Comparison of ENCODE assay signal across 9 cellular contexts in the genomic region with DNA sequence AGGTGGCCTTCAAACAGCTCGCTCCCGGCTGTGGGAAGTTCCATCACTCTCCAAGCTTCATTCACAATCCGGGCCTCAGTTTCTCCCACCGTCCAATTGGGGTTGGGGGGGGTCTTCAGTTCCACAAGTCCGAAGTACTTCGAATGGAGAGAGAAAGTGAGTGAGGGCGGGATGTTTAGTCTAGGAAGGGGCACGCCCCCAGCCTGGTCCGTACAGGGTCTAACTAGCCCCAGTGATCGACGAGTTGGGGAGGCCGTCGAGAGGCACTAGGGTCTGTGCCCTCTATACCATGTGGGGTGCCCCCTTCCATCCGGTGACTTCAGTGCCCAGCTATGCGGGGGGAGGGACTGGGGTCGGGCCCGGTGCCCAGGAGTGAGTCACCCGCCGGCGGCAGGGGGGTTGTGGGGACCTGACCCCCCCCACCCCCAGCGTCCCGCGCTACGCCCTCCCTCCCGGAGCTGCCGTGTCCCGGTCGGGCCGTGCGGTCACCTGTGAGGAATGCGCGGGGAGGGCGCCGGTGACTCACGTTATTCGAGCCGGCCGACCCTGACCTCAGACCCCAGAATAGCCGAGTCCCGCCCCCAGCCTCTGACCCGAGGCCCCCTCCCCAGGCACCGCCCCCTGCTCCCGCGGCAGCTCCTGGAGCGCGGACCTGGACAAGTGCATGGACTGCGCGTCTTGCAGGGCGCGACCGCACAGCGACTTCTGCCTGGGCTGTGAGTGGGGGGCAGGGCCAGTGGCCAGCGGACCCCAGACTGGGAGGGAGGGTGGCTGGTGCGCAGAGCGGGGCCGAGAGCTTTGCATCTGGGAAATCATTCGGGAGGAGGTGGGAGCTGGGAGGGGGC. TPM values are rescaled to one million over a fixed set of nuclear protein-coding genes. Genes with fewer than 3 reads are reported as not detected.
A peak's percentile ranks its signal among the peaks of the same experiment; 100 is the strongest.
DNase-seq lines count a peak whose midpoint lies in the region; ATAC-seq, FAIRE-seq and TF ChIP-seq lines count a peak whose summit lies in the region.
"Had no signal": no experiment of that assay in that cellular context is flagged by ENCODE, and none has a peak within 500 bp of the region (broad histone marks: within the 10 kb centered on the region; RNA-seq: fewer than 3 reads in every experiment).

No MANE protein-coding gene starts in this region.

- H3K36me3 Mint-ChIP-seq in activated naive CD4-positive, alpha-beta T cell treated with anti-CD3 and anti-CD28 coated beads for 36 hours (ENCODE audit: low read depth), result peaks cover 2% of the 10 kb centered on the region

- peak overlapping the region; percentile 91 for H3K9ac ChIP-seq in neuronal stem cell (ENCODE audit: low read depth, low read length, poor library complexity)

- H3K27me3 ChIP-seq in neuronal stem cell (ENCODE audit: control insufficient read depth in 3 of 3, insufficient read depth in 3 of 3, low read depth in 1 of 3, low read length in 3 of 3), result peaks cover 0 to 15% (median 9%) of the 10 kb centered on the region in 3 experiments

- H3K36me3 ChIP-seq in neuronal stem cell (replicated peaks in 1 of 2; ENCODE audit: control insufficient read depth in 2 of 2, insufficient read depth in 2 of 2, low read length in 2 of 2), result peaks cover 0 to 5% of the 10 kb centered on the region in 2 donors

- H2BK15ac ChIP-seq in neuronal stem cell (ENCODE audit: low read length), result peak overlapping the region; percentile 96

- no peak for FAIRE-seq in frontal cortex (lab: Jason Lieb, UNC)
- FAIRE-seq: islet of Langerhans had no signal

- H3K4me1 Mint-ChIP-seq in activated naive CD4-positive, alpha-beta T cell treated with anti-CD3 and anti-CD28 coated beads for 36 hours (ENCODE audit: low read depth), result peaks cover 51% of the 10 kb centered on the region

- no peaks in the 10 kb centered on the region for H3K9me3 ChIP-seq in neuronal stem cell (replicated peaks in 1 of 2; ENCODE audit: control insufficient read depth in 2 of 2, insufficient read depth in 1 of 2, low read depth in 1 of 2, low read length in 2 of 2)

- H3K4me1 ChIP-seq in neuronal stem cell (ENCODE audit: control insufficient read depth in 2 of 2, insufficient read depth in 1 of 2, low read depth in 1 of 2, low read length in 2 of 2), result peaks cover 25 to 29% of the 10 kb centered on the region in 2 donors

- H4K91ac ChIP-seq in neuronal stem cell (ENCODE audit: low read depth, low read length, poor library complexity), result no peak overlapping the region

- H3K14ac ChIP-seq in neuronal stem cell (ENCODE audit: low read length), result peak overlapping the region; percentile 89

- DNase-seq in GOT3 (lab: John Stamatoyannopoulos, UW) (peak; percentile 61), frontal cortex (ENCODE audit: low spot score in 2 of 2) (peak; percentile 77 to 83), neuronal stem cell (ENCODE audit: low spot score) (peak; percentile 64), ureter (ENCODE audit: low spot score) (peak; percentile 88), DMS79 (lab: John Stamatoyannopoulos, UW) (no peak)
- peak; percentile 63 for DNase-seq in activated naive CD4-positive, alpha-beta T cell treated with anti-CD3 and anti-CD28 coated beads for 36 hours

- CTCF ChIA-PET in activated naive CD4-positive, alpha-beta T cell treated with anti-CD3 and anti-CD28 coated beads for 36 hours (lab: Charles Lee), result interaction anchor here (0.5 to 17.7 kb wide), 6 partner anchors 7 to 108 kb away, joined by 4 to 310 read pairs (median 10); a partner anchor contains a TSS

- H3K27ac Mint-ChIP-seq in activated naive CD4-positive, alpha-beta T cell treated with anti-CD3 and anti-CD28 coated beads for 36 hours, result peak overlapping the region; percentile 98

- WGBS in neuronal stem cell (ENCODE audit: extremely low coverage in 2 of 2, insufficient read length in 2 of 2, insufficient replicate concordance in 1 of 2), 2 donors, result no CpG with 5 or more reads among the region's 57 CpGs

- no peak overlapping the region for H4K8ac ChIP-seq in neuronal stem cell (ENCODE audit: low read depth, low read length)

- H3K27me3 Mint-ChIP-seq in activated naive CD4-positive, alpha-beta T cell treated with anti-CD3 and anti-CD28 coated beads for 36 hours (ENCODE audit: low read depth), result peaks cover 5% of the 10 kb centered on the region

- H3K4me3 ChIP-seq in neuronal stem cell (ENCODE audit: low read length in 2 of 2), result peak overlapping the region; percentile 51 to 91

- no peak overlapping the region for H3K4ac ChIP-seq in neuronal stem cell (ENCODE audit: low read length)

- H3K4me3 Mint-ChIP-seq in activated naive CD4-positive, alpha-beta T cell treated with anti-CD3 and anti-CD28 coated beads for 36 hours, result peak overlapping the region; percentile 95

- intact Hi-C loops in activated naive CD4-positive, alpha-beta T cell treated with anti-CD3 and anti-CD28 coated beads for 36 hours (cut with micrococcal nuclease), result loop anchor here (2.0 to 5.0 kb wide), 7 partner anchors 16 to 974 kb away; a partner anchor contains a TSS

- peak overlapping the region; percentile 81 for H2AK5ac ChIP-seq in neuronal stem cell (ENCODE audit: low read depth, low read length)

- H2BK120ac ChIP-seq in neuronal stem cell (ENCODE audit: low read depth, low read length), result no peak overlapping the region

- no peaks in the 10 kb centered on the region for H3K9me3 Mint-ChIP-seq in activated naive CD4-positive, alpha-beta T cell treated with anti-CD3 and anti-CD28 coated beads for 36 hours

- peak overlapping the region; percentile 90 for H2BK12ac ChIP-seq in neuronal stem cell (ENCODE audit: low read length)

- H3K27ac ChIP-seq in neuronal stem cell (replicated peaks; ENCODE audit: low read length), result peak overlapping the region; percentile 92

- peak overlapping the region; percentile 98 for H3K18ac ChIP-seq in neuronal stem cell (ENCODE audit: low read length)

- H3K23ac ChIP-seq in neuronal stem cell (ENCODE audit: low read depth, low read length, poor library complexity), result peak overlapping the region; percentile 97

- H3K4me2 ChIP-seq in neuronal stem cell (ENCODE audit: insufficient read depth, low read length, poor library complexity, severe bottlenecking), result peak overlapping the region; percentile 100

- ATAC-seq in GM19467 (IDR thresholded peaks at IDR 0.05; ENCODE audit: unreplicated experiment), result no peak

- peak overlapping the region; percentile 82 for H2BK5ac ChIP-seq in neuronal stem cell (ENCODE audit: low read length)

- H2AFZ ChIP-seq in neuronal stem cell (ENCODE audit: low read length), result peak overlapping the region; percentile 93

- peaks cover 9% of the 10 kb centered on the region for H3K79me1 ChIP-seq in neuronal stem cell (ENCODE audit: low read depth, low read length)

TF ChIP-seq in PFSK-1, 5 proteins besides CTCF, POLR2A, EP300 and RAD21 (continues in another document):
- 0 out of 2 replicates have a peak, but pooled peaks have one; percentile 31 for TF ChIP-seq POLR2AphosphoS5 (IDR thresholded peaks at IDR 0.05; ENCODE audit: low read depth, low read length)
- TF ChIP-seq, protein P1, sequence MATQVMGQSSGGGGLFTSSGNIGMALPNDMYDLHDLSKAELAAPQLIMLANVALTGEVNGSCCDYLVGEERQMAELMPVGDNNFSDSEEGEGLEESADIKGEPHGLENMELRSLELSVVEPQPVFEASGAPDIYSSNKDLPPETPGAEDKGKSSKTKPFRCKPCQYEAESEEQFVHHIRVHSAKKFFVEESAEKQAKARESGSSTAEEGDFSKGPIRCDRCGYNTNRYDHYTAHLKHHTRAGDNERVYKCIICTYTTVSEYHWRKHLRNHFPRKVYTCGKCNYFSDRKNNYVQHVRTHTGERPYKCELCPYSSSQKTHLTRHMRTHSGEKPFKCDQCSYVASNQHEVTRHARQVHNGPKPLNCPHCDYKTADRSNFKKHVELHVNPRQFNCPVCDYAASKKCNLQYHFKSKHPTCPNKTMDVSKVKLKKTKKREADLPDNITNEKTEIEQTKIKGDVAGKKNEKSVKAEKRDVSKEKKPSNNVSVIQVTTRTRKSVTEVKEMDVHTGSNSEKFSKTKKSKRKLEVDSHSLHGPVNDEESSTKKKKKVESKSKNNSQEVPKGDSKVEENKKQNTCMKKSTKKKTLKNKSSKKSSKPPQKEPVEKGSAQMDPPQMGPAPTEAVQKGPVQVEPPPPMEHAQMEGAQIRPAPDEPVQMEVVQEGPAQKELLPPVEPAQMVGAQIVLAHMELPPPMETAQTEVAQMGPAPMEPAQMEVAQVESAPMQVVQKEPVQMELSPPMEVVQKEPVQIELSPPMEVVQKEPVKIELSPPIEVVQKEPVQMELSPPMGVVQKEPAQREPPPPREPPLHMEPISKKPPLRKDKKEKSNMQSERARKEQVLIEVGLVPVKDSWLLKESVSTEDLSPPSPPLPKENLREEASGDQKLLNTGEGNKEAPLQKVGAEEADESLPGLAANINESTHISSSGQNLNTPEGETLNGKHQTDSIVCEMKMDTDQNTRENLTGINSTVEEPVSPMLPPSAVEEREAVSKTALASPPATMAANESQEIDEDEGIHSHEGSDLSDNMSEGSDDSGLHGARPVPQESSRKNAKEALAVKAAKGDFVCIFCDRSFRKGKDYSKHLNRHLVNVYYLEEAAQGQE (IDR thresholded peaks at IDR 0.05; ENCODE audit: insufficient read depth in 1 of 2, low read depth in 2 of 2, low read length in 2 of 2), result no peak

RNA-seq across cellular contexts. Expression of a gene that starts 0.7 kb away (rescaled TPM):
- polyA plus RNA-seq in PFSK-1 (2012; ENCODE audit: insufficient read length, low read depth), result 171 TPM
- total RNA-seq in activated naive CD4-positive, alpha-beta T cell treated with anti-CD3 and anti-CD28 coated beads for 36 hours, result under 1 TPM; 0.88 to 0.96 TPM
- total RNA-seq in frontal cortex, result 0.82 TPM
- polyA plus RNA-seq in neuronal stem cell (2013, experiment 1 of 2), result 10.4 TPM
- 10.2 TPM for polyA plus RNA-seq in neuronal stem cell (2013, experiment 2 of 2)
- 27.7 TPM for total RNA-seq in ureter

RNA-seq across cellular contexts. Expression of a gene that starts 2.8 kb away (rescaled TPM):
- 0.24 TPM for polyA plus RNA-seq in PFSK-1 (2012; ENCODE audit: insufficient read length, low read depth)
- total RNA-seq in activated naive CD4-positive, alpha-beta T cell treated with anti-CD3 and anti-CD28 coated beads for 36 hours, result not detected
- total RNA-seq in frontal cortex (0.41 TPM), ureter (not detected)
- polyA plus RNA-seq in neuronal stem cell (2013, experiment 1 of 2), result 14.1 TPM
- polyA plus RNA-seq in neuronal stem cell (2013, experiment 2 of 2), result 14.2 TPM

RNA-seq across cellular contexts. Expression of a gene that starts 2.9 kb away (rescaled TPM):
- 45.0 TPM for polyA plus RNA-seq in PFSK-1 (2012; ENCODE audit: insufficient read length, low read depth)
- total RNA-seq in activated naive CD4-positive, alpha-beta T cell treated with anti-CD3 and anti-CD28 coated beads for 36 hours, result 10 to 100 TPM; 22.6 to 26.8 TPM
- 15.5 TPM for total RNA-seq in frontal cortex
- polyA plus RNA-seq in neuronal stem cell (2013, experiment 1 of 2), result 113 TPM
- polyA plus RNA-seq in neuronal stem cell (2013, experiment 2 of 2), result 117 TPM
- 46.3 TPM for total RNA-seq in ureter

RNA-seq across cellular contexts. Expression of a gene that starts 3.0 kb away (rescaled TPM):
- polyA plus RNA-seq in PFSK-1 (2012; ENCODE audit: insufficient read length, low read depth), result 58.4 TPM
- total RNA-seq in activated naive CD4-positive, alpha-beta T cell treated with anti-CD3 and anti-CD28 coated beads for 36 hours, result 10 to 100 TPM; 40.6 to 41.0 TPM
- total RNA-seq in frontal cortex, result 6.1 TPM
- polyA plus RNA-seq in neuronal stem cell (2013, experiment 1 of 2), result 24.2 TPM
- 23.0 TPM for polyA plus RNA-seq in neuronal stem cell (2013, experiment 2 of 2)
- 29.8 TPM for total RNA-seq in ureter

RNA-seq across cellular contexts. Expression of a gene that starts 8.1 kb away (rescaled TPM):
- 0.51 TPM for polyA plus RNA-seq in PFSK-1 (2012; ENCODE audit: insufficient read length, low read depth)
- not detected for total RNA-seq in activated naive CD4-positive, alpha-beta T cell treated with anti-CD3 and anti-CD28 coated beads for 36 hours
- total RNA-seq in frontal cortex (not detected), ureter (0.42 TPM)
- polyA plus RNA-seq in neuronal stem cell (2013, experiment 1 of 2), result not detected
- polyA plus RNA-seq in neuronal stem cell (2013, experiment 2 of 2), result not detected

Comparison
In these comparisons a context has a peak if more than half of its experiments do, and no peak if none do; other contexts are left out.
1. RNA of a gene that starts 0.7 kb away (total RNA-seq): 27.7 TPM in ureter (single experiment); 0.88 to 0.96 TPM in activated naive CD4-positive, alpha-beta T cell treated with anti-CD3 and anti-CD28 coated beads for 36 hours and 0.82 TPM in frontal cortex (single experiment); every median in the first group is over 10 times any median in the second.